In genomic region chr10:84522612-84523462, GRCh38 we compare ENCODE assay signal across 24 cellular contexts.
A peak's percentile ranks its signal among the peaks of the same experiment; 100 is the strongest.
DNase-seq lines count a peak whose midpoint lies in the region; FAIRE-seq and TF ChIP-seq lines count a peak whose summit lies in the region.
"Had no signal": no experiment of that assay in that cellular context is flagged by ENCODE, and none has a peak within 500 bp of the region (broad histone marks: within the 10 kb centered on the region; RNA-seq: fewer than 3 reads in every experiment).

No MANE protein-coding gene starts in this region.

- no peak overlapping the region for H3K4me2 ChIP-seq in astrocyte (ENCODE audit: low read length)
- H3K4me2 ChIP-seq in neuronal stem cell (ENCODE audit: insufficient read depth, low read length, poor library complexity, severe bottlenecking): no peak overlapping the region

- H2AFZ ChIP-seq in astrocyte (ENCODE audit: low read depth, low read length) (no peak overlapping the region), neuronal stem cell (ENCODE audit: low read length) (peak overlapping the region; percentile 20)
- H2AFZ ChIP-seq: GM23248 had no signal

- no peaks in the 10 kb centered on the region for H3K27me3 Mint-ChIP-seq in astrocyte (ENCODE audit: low read depth, unreplicated experiment)
- H3K27me3 Mint-ChIP-seq: activated CD4-positive, alpha-beta T cell treated with anti-CD3 and anti-CD28 coated beads, Interleukin-2, amount 10 ng/mL, durations not matched to agents 7 days and 5 days; activated naive CD8-positive, alpha-beta T cell; activated T-helper 17 cell treated with anti-CD3 and anti-CD28 coated beads, Interleukin-2, amount 50 U/mL, for 72 hours had no signal

- peak; percentile 6 for DNase-seq in HCEC 1CT
- DNase-seq in astrocyte (ENCODE audit: low read depth): no peak
- peak; percentile 41 for DNase-seq in epithelial cell of esophagus (ENCODE audit: low read depth)
- no peak for DNase-seq in neuronal stem cell (ENCODE audit: low spot score)
- DNase-seq in cerebellar nuclear complex (lab: John Stamatoyannopoulos, UW): no peak
- no peak for DNase-seq in stimulated activated naive CD4-positive, alpha-beta T cell (lab: John Stamatoyannopoulos, UW)
- no peak for DNase-seq in DMS 273 treated with DMSO at 0.1 percent for 48 hours (lab: John Stamatoyannopoulos, UW)
- DNase-seq in NCI-H187 treated with DMSO at 0.1 percent for 48 hours (lab: John Stamatoyannopoulos, UW): no peak
- DNase-seq: activated CD4-positive, alpha-beta T cell treated with anti-CD3 and anti-CD28 coated beads, Interleukin-2, amount 10 ng/mL, durations not matched to agents 7 days and 5 days; CD8-positive, alpha-beta memory T cell; natural killer cell; NCI-H1417 treated with DMSO at 0.1 percent for 48 hours; NCI-H2171; Right ventricle myocardium superior; stimulated activated CD4-positive, alpha-beta T cell treated with anti-CD3 and anti-CD28 coated beads, Interleukin-1b, Interleukin-23, amount 100 ng/mL, for 48 hours; stimulated activated naive CD4-positive, alpha-beta T cell treated with Interleukin-2 at 50 U/mL for 16 hours had no signal

- no peak overlapping the region for H3K18ac ChIP-seq in neuronal stem cell (ENCODE audit: low read length)

- no peak overlapping the region for H3K9ac ChIP-seq in astrocyte (ENCODE audit: low read length)
- no peak overlapping the region for H3K9ac ChIP-seq in neuronal stem cell (ENCODE audit: low read depth, low read length, poor library complexity)
- H3K9ac ChIP-seq: GM23248 had no signal

- no peak overlapping the region for H3K14ac ChIP-seq in neuronal stem cell (ENCODE audit: low read length)

- H4K20me1 ChIP-seq in astrocyte (ENCODE audit: insufficient read depth, low read length): no peaks in the 10 kb centered on the region

- no peak overlapping the region for H2BK120ac ChIP-seq in neuronal stem cell (ENCODE audit: low read depth, low read length)

- H3K4me1 ChIP-seq in astrocyte (ENCODE audit: insufficient read depth, low read length) (peaks cover 13% of the 10 kb centered on the region), neuronal stem cell (ENCODE audit: control insufficient read depth in 2 of 2, insufficient read depth in 1 of 2, low read depth in 1 of 2, low read length in 2 of 2) (peaks cover 7 to 13% of the 10 kb centered on the region in 2 donors)

- H3K9me3 Mint-ChIP-seq in astrocyte (ENCODE audit: unreplicated experiment): peaks cover 11% of the 10 kb centered on the region

- H3K9me3 ChIP-seq in astrocyte (ENCODE audit: insufficient read depth, low read depth, low read length): peaks cover 12% of the 10 kb centered on the region
- peaks cover 0 to 10% of the 10 kb centered on the region in 2 donors for H3K9me3 ChIP-seq in neuronal stem cell (replicated peaks in 1 of 2; ENCODE audit: control insufficient read depth in 2 of 2, insufficient read depth in 1 of 2, low read depth in 1 of 2, low read length in 2 of 2)
- H3K9me3 ChIP-seq: thyroid gland had no signal

- peak overlapping the region; percentile 58 for H3K27ac Mint-ChIP-seq in astrocyte (ENCODE audit: unreplicated experiment)
- H3K27ac Mint-ChIP-seq: activated CD4-positive, alpha-beta T cell treated with anti-CD3 and anti-CD28 coated beads, Interleukin-2, amount 10 ng/mL, durations not matched to agents 7 days and 5 days; activated T-helper 17 cell treated with anti-CD3 and anti-CD28 coated beads, Interleukin-2, amount 50 U/mL, for 72 hours; natural killer cell had no signal

- no peak for TF ChIP-seq CTCF in astrocyte (IDR thresholded peaks at IDR 0.05; ENCODE audit: insufficient read depth, low read depth, low read length)
- no peak for TF ChIP-seq CTCF in epithelial cell of esophagus (IDR thresholded peaks at IDR 0.05; ENCODE audit: insufficient read depth, low read depth, low read length, missing control alignments)

- no peak overlapping the region for H4K8ac ChIP-seq in neuronal stem cell (ENCODE audit: low read depth, low read length)

- no peaks in the 10 kb centered on the region for H3K79me1 ChIP-seq in neuronal stem cell (ENCODE audit: low read depth, low read length)

- H2BK15ac ChIP-seq in neuronal stem cell (ENCODE audit: low read length): no peak overlapping the region

- H4K91ac ChIP-seq in neuronal stem cell (ENCODE audit: low read depth, low read length, poor library complexity): no peak overlapping the region

- H3K27ac ChIP-seq in astrocyte (ENCODE audit: low read depth, low read length) (no peak overlapping the region), neuronal stem cell (replicated peaks; ENCODE audit: low read length) (no peak overlapping the region)
- H3K27ac ChIP-seq: body of pancreas, GM23248, thyroid gland had no signal

- WGBS in neuronal stem cell (ENCODE audit: extremely low coverage in 2 of 2, insufficient read length in 2 of 2, insufficient replicate concordance in 1 of 2), 2 donors: no CpG with 5 or more reads among the region's 9 CpGs

- H3K27me3 ChIP-seq in astrocyte (ENCODE audit: insufficient read depth, low read length) (no peaks in the 10 kb centered on the region), neuronal stem cell (ENCODE audit: control insufficient read depth in 3 of 3, insufficient read depth in 3 of 3, low read depth in 1 of 3, low read length in 3 of 3) (no peaks in the 10 kb centered on the region)
- H3K27me3 ChIP-seq: body of pancreas, thyroid gland had no signal

- no peak overlapping the region for H3K4ac ChIP-seq in neuronal stem cell (ENCODE audit: low read length)

- H3K23ac ChIP-seq in neuronal stem cell (ENCODE audit: low read depth, low read length, poor library complexity): no peak overlapping the region

- no peak for FAIRE-seq in astrocyte (lab: Jason Lieb, UNC)
- FAIRE-seq: GM12891, GM19239 had no signal

- H2BK12ac ChIP-seq in neuronal stem cell (ENCODE audit: low read length): no peak overlapping the region

- peaks cover 37% of the 10 kb centered on the region for H3K4me1 Mint-ChIP-seq in astrocyte (ENCODE audit: low read depth, unreplicated experiment)

- H3K36me3 Mint-ChIP-seq in astrocyte (ENCODE audit: low read depth, unreplicated experiment): peaks cover 3% of the 10 kb centered on the region
- H3K36me3 Mint-ChIP-seq: natural killer cell had no signal

- H3K4me3 ChIP-seq in astrocyte (ENCODE audit: insufficient read depth, low read depth, low read length): no peak overlapping the region
- H3K4me3 ChIP-seq in epithelial cell of esophagus (ENCODE audit: low read length): no peak overlapping the region
- H3K4me3 ChIP-seq in neuronal stem cell (ENCODE audit: low read length in 2 of 2): no peak overlapping the region
- H3K4me3 ChIP-seq: body of pancreas, GM23248, thyroid gland had no signal

- H3K36me3 ChIP-seq in astrocyte (ENCODE audit: insufficient read depth, low read length) (peaks cover 2% of the 10 kb centered on the region), neuronal stem cell (replicated peaks in 1 of 2; ENCODE audit: control insufficient read depth in 2 of 2, insufficient read depth in 2 of 2, low read length in 2 of 2) (peaks cover 0 to under 1% of the 10 kb centered on the region in 2 donors)
- H3K36me3 ChIP-seq: thyroid gland had no signal

- no peak overlapping the region for H2AK5ac ChIP-seq in neuronal stem cell (ENCODE audit: low read depth, low read length)

- H3K79me2 ChIP-seq in astrocyte (ENCODE audit: insufficient read depth, low read length): no peaks in the 10 kb centered on the region

- no peak overlapping the region for H3K4me3 Mint-ChIP-seq in astrocyte (ENCODE audit: unreplicated experiment)
- H3K4me3 Mint-ChIP-seq: activated CD4-positive, alpha-beta T cell treated with anti-CD3 and anti-CD28 coated beads, Interleukin-2, amount 10 ng/mL, durations not matched to agents 7 days and 5 days; activated naive CD8-positive, alpha-beta T cell; activated T-helper 17 cell treated with anti-CD3 and anti-CD28 coated beads, Interleukin-2, amount 50 U/mL, for 72 hours; CD8-positive, alpha-beta memory T cell; natural killer cell; T-cell had no signal

- H2BK5ac ChIP-seq in neuronal stem cell (ENCODE audit: low read length): no peak overlapping the region

Comparison
In these comparisons a context has a peak if more than half of its experiments do, and no peak if none do; other contexts are left out.
1. DNase-seq: peak in HCEC 1CT (single experiment) and epithelial cell of esophagus (single experiment); none in astrocyte (single experiment), neuronal stem cell (single experiment), cerebellar nuclear complex (0 of 2), stimulated activated naive CD4-positive, alpha-beta T cell (0 of 6), DMS 273 treated with DMSO at 0.1 percent for 48 hours (single experiment) and NCI-H187 treated with DMSO at 0.1 percent for 48 hours (single experiment).